ENCODE assay signal across 15 cellular contexts in the genomic region with DNA sequence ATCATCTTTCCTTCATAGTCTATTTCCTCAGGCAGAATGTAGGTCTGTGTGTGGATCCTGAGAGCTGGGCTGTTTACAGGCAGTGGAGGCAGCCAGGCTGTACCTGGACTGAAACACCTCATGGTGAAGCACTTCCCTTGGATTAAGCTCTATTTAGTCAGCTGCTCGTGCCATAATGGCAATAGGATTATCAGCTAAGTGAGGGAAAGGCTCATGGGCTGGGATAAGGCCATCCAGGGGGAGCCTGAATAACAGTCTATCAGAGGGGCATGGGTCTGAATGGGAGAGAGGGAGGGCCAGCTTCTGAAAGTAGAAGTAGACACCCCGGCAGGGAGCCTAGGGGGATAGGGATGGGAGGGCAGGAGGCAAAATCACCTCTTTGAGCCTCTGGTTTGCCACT. TPM values are rescaled to one million over a fixed set of nuclear protein-coding genes. Genes with fewer than 3 reads are reported as not detected.
DNase-seq lines count a peak whose midpoint lies in the region; ATAC-seq and TF ChIP-seq lines count a peak whose summit lies in the region.
"Had no signal": no experiment of that assay in that cellular context is flagged by ENCODE, and none has a peak within 500 bp of the region (broad histone marks: within the 10 kb centered on the region; RNA-seq: fewer than 3 reads in every experiment).

No MANE protein-coding gene starts in this region.

- H3K36me3 Mint-ChIP-seq in memory B cell (peaks cover 50% of the 10 kb centered on the region), Calu3 (ENCODE audit: insufficient read depth, unreplicated experiment) (no peaks in the 10 kb centered on the region)

- H3K27me3 Mint-ChIP-seq in stimulated activated naive CD8-positive, alpha-beta T cell treated with anti-CD3 and anti-CD28 coated beads, Interleukin-15, amount 100 ng/mL, for 72 hours, result no peaks in the 10 kb centered on the region
- H3K27me3 Mint-ChIP-seq in memory B cell (no peaks in the 10 kb centered on the region), Calu3 (ENCODE audit: unreplicated experiment) (no peaks in the 10 kb centered on the region)
- H3K27me3 Mint-ChIP-seq: CD4-positive, CD25-positive, alpha-beta regulatory T cell; IgD-negative memory B cell had no signal

- TF ChIP-seq CTCF in Calu3 (IDR thresholded peaks at IDR 0.05; ENCODE audit: unreplicated experiment), result no peak

- ATAC-seq in stimulated activated naive CD8-positive, alpha-beta T cell treated with anti-CD3 and anti-CD28 coated beads, Interleukin-15, amount 100 ng/mL, for 72 hours, result peak; percentile 15
- no peak for ATAC-seq in stimulated activated naive CD8-positive, alpha-beta T cell treated with anti-CD3 and anti-CD28 coated beads, Interleukin-15, Interleukin-2, amounts not matched to agents 100 U/mL and 50 U/mL, for 24 hours
- no peak for ATAC-seq in memory B cell (ENCODE audit: low read depth)
- no peak for ATAC-seq in HG03469 (IDR thresholded peaks at IDR 0.05; ENCODE audit: unreplicated experiment)
- ATAC-seq: GM23338 had no signal

- CTCF ChIA-PET in Calu3 (lab: Charles Lee), result interaction anchor here (0.6 to 1.3 kb wide), 2 partner anchors 15 to 81 kb away, joined by 3 to 4 read pairs; no protein-coding TSS in a partner anchor

- DNase-seq in stimulated activated naive CD8-positive, alpha-beta T cell treated with anti-CD3 and anti-CD28 coated beads, Interleukin-15, amount 100 ng/mL, for 72 hours, result no peak
- DNase-seq in stimulated activated naive CD8-positive, alpha-beta T cell treated with anti-CD3 and anti-CD28 coated beads, Interleukin-15, Interleukin-2, amounts not matched to agents 100 U/mL and 50 U/mL, for 24 hours, result no peak
- peak; percentile 99 for DNase-seq in NCI-H82 (lab: John Stamatoyannopoulos, UW)
- DNase-seq in memory B cell (ENCODE audit: low spot score in 2 of 2), result no peak
- no peak for DNase-seq in activated CD4-positive, CD25-positive, alpha-beta regulatory T cell (lab: John Stamatoyannopoulos, UW)
- no peak for DNase-seq in Calu3
- DNase-seq: ACHN; CD4-positive, CD25-positive, alpha-beta regulatory T cell; DMS153; H7; KG1 had no signal

- peaks cover 36% of the 10 kb centered on the region for H3K4me1 Mint-ChIP-seq in stimulated activated naive CD8-positive, alpha-beta T cell treated with anti-CD3 and anti-CD28 coated beads, Interleukin-15, amount 100 ng/mL, for 72 hours
- peaks cover 37% of the 10 kb centered on the region for H3K4me1 Mint-ChIP-seq in memory B cell
- H3K4me1 Mint-ChIP-seq in Calu3 (ENCODE audit: low read depth, unreplicated experiment), result peaks cover 3% of the 10 kb centered on the region
- H3K4me1 Mint-ChIP-seq: GM23338 had no signal

- no peak overlapping the region for H3K4me3 Mint-ChIP-seq in stimulated activated naive CD8-positive, alpha-beta T cell treated with anti-CD3 and anti-CD28 coated beads, Interleukin-15, amount 100 ng/mL, for 72 hours
- no peak overlapping the region for H3K4me3 Mint-ChIP-seq in memory B cell
- no peak overlapping the region for H3K4me3 Mint-ChIP-seq in Calu3 (ENCODE audit: low read depth, unreplicated experiment)
- H3K4me3 Mint-ChIP-seq: CD4-positive, CD25-positive, alpha-beta regulatory T cell; GM23338; IgD-negative memory B cell had no signal

- H3K27ac Mint-ChIP-seq in stimulated activated naive CD8-positive, alpha-beta T cell treated with anti-CD3 and anti-CD28 coated beads, Interleukin-15, amount 100 ng/mL, for 72 hours, result no peak overlapping the region
- H3K27ac Mint-ChIP-seq in memory B cell (peak overlapping the region; percentile 53), Calu3 (ENCODE audit: unreplicated experiment) (no peak overlapping the region)
- H3K27ac Mint-ChIP-seq: CD4-positive, CD25-positive, alpha-beta regulatory T cell; GM23338; IgD-negative memory B cell had no signal

- intact Hi-C loops in Calu3 (cut with micrococcal nuclease; ENCODE audit: unreplicated experiment), result no loop called here

- H3K9me3 Mint-ChIP-seq in stimulated activated naive CD8-positive, alpha-beta T cell treated with anti-CD3 and anti-CD28 coated beads, Interleukin-15, amount 100 ng/mL, for 72 hours, result no peaks in the 10 kb centered on the region
- H3K9me3 Mint-ChIP-seq in memory B cell, result no peaks in the 10 kb centered on the region
- H3K9me3 Mint-ChIP-seq in Calu3 (ENCODE audit: low read depth, unreplicated experiment), result no peaks in the 10 kb centered on the region
- H3K9me3 Mint-ChIP-seq: GM23338, IgD-negative memory B cell had no signal

- no TSS peak for BruUV-seq in Calu3 (replicated peaks; lab: Mats Ljungman, UMichigan)

RNA-seq across cellular contexts. Expression of gene RNASEL, which starts 8.3 kb away (rescaled TPM):
- 7.0 and 10.0 TPM in 2 replicates for total RNA-seq in Calu3 (2022)

RNA-seq across cellular contexts. Expression of gene RGS16, which starts 23.5 kb away (rescaled TPM):
- total RNA-seq in Calu3 (2022), result 1.2 and 1.7 TPM in 2 replicates
- total RNA-seq: HT1080 had no signal
